In the genomic region with DNA sequence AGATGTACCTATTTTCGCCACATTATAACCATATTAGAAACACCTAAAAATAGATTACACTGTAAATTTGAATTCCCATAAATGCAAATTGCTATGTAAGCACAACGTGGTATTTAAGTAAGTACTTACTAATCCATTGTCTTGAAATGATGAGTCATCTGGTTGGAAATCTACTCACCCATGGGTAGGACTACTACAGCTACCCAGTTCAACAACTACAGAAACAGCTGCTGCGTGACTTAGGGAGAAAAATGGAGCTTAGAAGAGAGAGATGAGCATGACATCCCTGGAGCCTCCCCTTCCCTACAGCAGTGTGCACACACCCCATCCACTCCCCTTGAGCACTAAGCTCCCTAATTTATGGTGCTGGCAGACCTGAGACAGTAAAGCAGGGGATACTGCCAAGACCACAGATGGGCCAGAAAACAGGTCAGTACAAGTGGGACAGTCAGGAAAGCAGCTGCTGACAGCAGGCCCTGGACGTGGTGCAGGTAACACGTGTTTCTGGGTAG, we compare ENCODE assay signal across 10 cellular contexts. TPM values are rescaled to one million over a fixed set of nuclear protein-coding genes. Genes with fewer than 3 reads are reported as not detected.
DNase-seq lines count a peak whose midpoint lies in the region; ATAC-seq and TF ChIP-seq lines count a peak whose summit lies in the region.
"Had no signal": no experiment of that assay in that cellular context is flagged by ENCODE, and none has a peak within 500 bp of the region (broad histone marks: within the 10 kb centered on the region; RNA-seq: fewer than 3 reads in every experiment).

No MANE protein-coding gene starts in this region.

- H3K36me3 Mint-ChIP-seq in CD8-positive, alpha-beta memory T cell: no peaks in the 10 kb centered on the region

- no peaks in the 10 kb centered on the region for H3K27me3 ChIP-seq in CD8-positive, alpha-beta memory T cell (ENCODE audit: insufficient read depth, low read length, poor library complexity, severe bottlenecking)

- H3K27ac Mint-ChIP-seq in CD8-positive, alpha-beta memory T cell: no peak overlapping the region
- H3K27ac Mint-ChIP-seq: activated T-cell treated with anti-CD3 and anti-CD28 coated beads, Interleukin-2, amount 50 U/mL, for 24 hours had no signal

- POLR2A ChIA-PET in CD8-positive, alpha-beta memory T cell (lab: Charles Lee): no interaction called here

- H3K9me3 ChIP-seq in CD8-positive, alpha-beta memory T cell (ENCODE audit: low read length): no peaks in the 10 kb centered on the region

- no peaks in the 10 kb centered on the region for H3K36me3 ChIP-seq in CD8-positive, alpha-beta memory T cell (ENCODE audit: insufficient read depth, low read length)

- H3K4me3 ChIP-seq in epithelial cell of esophagus (ENCODE audit: low read length): no peak overlapping the region
- H3K4me3 ChIP-seq in CD8-positive, alpha-beta memory T cell (ENCODE audit: low read length): no peak overlapping the region

- CTCF ChIA-PET in CD8-positive, alpha-beta memory T cell (lab: Charles Lee): interaction anchor here (1.5 kb wide), 1 partner anchor 13 kb away, joined by 4 read pairs; no protein-coding TSS in a partner anchor

- no peaks in the 10 kb centered on the region for H3K4me1 ChIP-seq in CD8-positive, alpha-beta memory T cell (ENCODE audit: insufficient read depth, low read length)

- H3K4me3 Mint-ChIP-seq in CD8-positive, alpha-beta memory T cell: no peak overlapping the region
- H3K4me3 Mint-ChIP-seq: activated T-cell treated with anti-CD3 and anti-CD28 coated beads, Interleukin-2, amount 50 U/mL, for 24 hours had no signal

- H3K27me3 Mint-ChIP-seq in CD8-positive, alpha-beta memory T cell: peaks cover 3 to 10% of the 10 kb centered on the region in 2 donors
- H3K27me3 Mint-ChIP-seq: activated T-cell treated with anti-CD3 and anti-CD28 coated beads, Interleukin-2, amount 50 U/mL, for 24 hours had no signal

- ATAC-seq in GM21528 (IDR thresholded peaks at IDR 0.05; ENCODE audit: low FRiP score, unreplicated experiment): peak; percentile 35

- H3K4me1 Mint-ChIP-seq in CD8-positive, alpha-beta memory T cell: no peaks in the 10 kb centered on the region

- H3K27ac ChIP-seq in CD8-positive, alpha-beta memory T cell (ENCODE audit: low read depth, low read length): no peak overlapping the region

- no peaks in the 10 kb centered on the region for H3K9me3 Mint-ChIP-seq in CD8-positive, alpha-beta memory T cell
- H3K9me3 Mint-ChIP-seq: activated T-cell treated with anti-CD3 and anti-CD28 coated beads, Interleukin-2, amount 50 U/mL, for 24 hours had no signal

- TF ChIP-seq CTCF in epithelial cell of esophagus (IDR thresholded peaks at IDR 0.05; ENCODE audit: insufficient read depth, low read depth, low read length, missing control alignments): no peak

- DNase-seq in COR-L47 (lab: John Stamatoyannopoulos, UW) (peak; percentile 10), NCI-H146 treated with DMSO at 0.1 percent for 48 hours (lab: John Stamatoyannopoulos, UW; ENCODE audit: unreplicated experiment) (peak; percentile 17), epithelial cell of esophagus (ENCODE audit: low read depth) (peak; percentile 91), globus pallidus (ENCODE audit: low spot score) (no peak), amniotic stem cell (lab: John Stamatoyannopoulos, UW) (no peak), T-helper 9 cell (no peak)
- no peak for DNase-seq in CD8-positive, alpha-beta memory T cell
- DNase-seq: activated T-cell treated with anti-CD3 and anti-CD28 coated beads, Interleukin-2, amount 50 U/mL, for 24 hours; NCI-H1105 had no signal

RNA-seq across cellular contexts. Expression of gene RRAGD, which starts 26.9 kb away (rescaled TPM):
- total RNA-seq in CD8-positive, alpha-beta memory T cell: 1 to 10 TPM; 7.3 to 8.7 TPM
- 1.4 TPM for polyA plus RNA-seq in CD8-positive, alpha-beta memory T cell

RNA-seq across cellular contexts. Expression of gene UBE2J1, which starts 32.7 kb away (rescaled TPM):
- 10 to 100 TPM; 27.1 to 27.2 TPM for total RNA-seq in CD8-positive, alpha-beta memory T cell
- 36.0 TPM for polyA plus RNA-seq in CD8-positive, alpha-beta memory T cell

RNA-seq across cellular contexts. Expression of gene ANKRD6, which starts 47.7 kb away (rescaled TPM):
- total RNA-seq in CD8-positive, alpha-beta memory T cell: 1 to 10 TPM; 3.0 to 3.4 TPM
- 2.8 TPM for polyA plus RNA-seq in CD8-positive, alpha-beta memory T cell

Comparison
In these comparisons a context has a peak if more than half of its experiments do, and no peak if none do; other contexts are left out.
1. DNase-seq: peak in COR-L47 (single experiment), NCI-H146 treated with DMSO at 0.1 percent for 48 hours (single experiment) and epithelial cell of esophagus (single experiment); none in globus pallidus (single experiment), amniotic stem cell (single experiment), T-helper 9 cell (single experiment) and CD8-positive, alpha-beta memory T cell (0 of 5).